19 cellular contexts compared by ENCODE assay signal in genomic region chr1:163295949-163296348, GRCh38. TPM values are rescaled to one million over a fixed set of nuclear protein-coding genes. Genes with fewer than 3 reads are reported as not detected.
A peak's percentile ranks its signal among the peaks of the same experiment; 100 is the strongest.
DNase-seq lines count a peak whose midpoint lies in the region; FAIRE-seq and TF ChIP-seq lines count a peak whose summit lies in the region.
"Had no signal": no experiment of that assay in that cellular context is flagged by ENCODE, and none has a peak within 500 bp of the region (broad histone marks: within the 10 kb centered on the region; RNA-seq: fewer than 3 reads in every experiment).

No MANE protein-coding gene starts in this region.

- no peaks in the 10 kb centered on the region for H3K4me1 ChIP-seq in GM23248 (ENCODE audit: insufficient read depth)
- no peaks in the 10 kb centered on the region for H3K4me1 ChIP-seq in astrocyte (ENCODE audit: insufficient read depth, low read length)
- H3K4me1 ChIP-seq in trophoblast cell (ENCODE audit: control insufficient read depth in 1 of 2, insufficient read depth in 2 of 2, low read length in 2 of 2): no peaks in the 10 kb centered on the region
- H3K4me1 ChIP-seq in HAP-1: peaks cover 23% of the 10 kb centered on the region

- no peak overlapping the region for H2AK5ac ChIP-seq in trophoblast cell (ENCODE audit: low read length)

- no peak overlapping the region for H2BK12ac ChIP-seq in trophoblast cell (ENCODE audit: low read length)

- no peak overlapping the region for H4K91ac ChIP-seq in trophoblast cell (ENCODE audit: low read depth, low read length)

- H3K14ac ChIP-seq in trophoblast cell (ENCODE audit: low read length): no peak overlapping the region

- no peak overlapping the region for H3K27ac Mint-ChIP-seq in astrocyte (ENCODE audit: unreplicated experiment)
- H3K27ac Mint-ChIP-seq: B cell; CD4-positive, alpha-beta T cell had no signal

- H3K9me3 ChIP-seq in GM23248 (ENCODE audit: low read depth): no peaks in the 10 kb centered on the region
- H3K9me3 ChIP-seq in astrocyte (ENCODE audit: insufficient read depth, low read depth, low read length): no peaks in the 10 kb centered on the region
- no peaks in the 10 kb centered on the region for H3K9me3 ChIP-seq in trophoblast cell (ENCODE audit: insufficient read depth, low read depth, low read length)
- no peaks in the 10 kb centered on the region for H3K9me3 ChIP-seq in HAP-1

- H3K9ac ChIP-seq in GM23248: no peak overlapping the region
- H3K9ac ChIP-seq in astrocyte (ENCODE audit: low read length): no peak overlapping the region
- no peak overlapping the region for H3K9ac ChIP-seq in trophoblast cell (ENCODE audit: low read length)

- H3K4me2 ChIP-seq in GM23248 (ENCODE audit: unreplicated experiment): no peak overlapping the region
- no peak overlapping the region for H3K4me2 ChIP-seq in astrocyte (ENCODE audit: low read length)
- no peak overlapping the region for H3K4me2 ChIP-seq in trophoblast cell (ENCODE audit: low read length)

- DNase-seq in AG09319 (ENCODE audit: extremely low read depth, low read depth): peak; percentile 3
- DNase-seq in GM23248: peak; percentile 4
- DNase-seq in astrocyte (ENCODE audit: low read depth): no peak
- DNase-seq in fibroblast of peridontal ligament (ENCODE audit: extremely low read depth): peak; percentile 28
- DNase-seq in SKM-1 (lab: John Stamatoyannopoulos, UW; ENCODE audit: unreplicated experiment): no peak
- no peak for DNase-seq in trophoblast cell
- no peak for DNase-seq in HAP-1 (ENCODE audit: low spot score in 2 of 2)
- DNase-seq in GM19239 (ENCODE audit: insufficient read length, low spot score): no peak
- DNase-seq: ACHN; C1 segment of cervical spinal cord; Calu3; CD4-positive, alpha-beta T cell; DMS79; EL had no signal

- no peak overlapping the region for H4K12ac ChIP-seq in trophoblast cell (ENCODE audit: low read depth, low read length)

- in situ Hi-C loops in GM23248 (cut with MboI): no loop called here
- in situ Hi-C loops in HAP-1 (cut with MboI; ENCODE audit: low sequenced_read_pairs): no loop called here

- H3K36me3 Mint-ChIP-seq in astrocyte (ENCODE audit: low read depth, unreplicated experiment): peaks cover 8% of the 10 kb centered on the region

- H4K8ac ChIP-seq in trophoblast cell (ENCODE audit: low read depth, low read length): no peak overlapping the region

- H3K18ac ChIP-seq in trophoblast cell (ENCODE audit: low read length): no peak overlapping the region

- TF ChIP-seq CTCF in AG09319 (IDR thresholded peaks at IDR 0.05; ENCODE audit: low read depth, low read length): no peak
- TF ChIP-seq CTCF in astrocyte (IDR thresholded peaks at IDR 0.05; ENCODE audit: insufficient read depth, low read depth, low read length): no peak

- peaks cover 4% of the 10 kb centered on the region for H3K9me3 Mint-ChIP-seq in astrocyte (ENCODE audit: unreplicated experiment)
- H3K9me3 Mint-ChIP-seq: CD4-positive, alpha-beta T cell had no signal

- no peak overlapping the region for H2BK5ac ChIP-seq in trophoblast cell (ENCODE audit: low read depth, low read length, poor library complexity)

- H3K4me3 ChIP-seq in GM23248: no peak overlapping the region
- H3K4me3 ChIP-seq in astrocyte (ENCODE audit: insufficient read depth, low read depth, low read length): no peak overlapping the region
- no peak overlapping the region for H3K4me3 ChIP-seq in trophoblast cell (ENCODE audit: low read depth, low read length)
- no peak overlapping the region for H3K4me3 ChIP-seq in HAP-1

- no peaks in the 10 kb centered on the region for H4K20me1 ChIP-seq in GM23248 (ENCODE audit: insufficient read depth)
- H4K20me1 ChIP-seq in astrocyte (ENCODE audit: insufficient read depth, low read length): no peaks in the 10 kb centered on the region

- no peak overlapping the region for H3K4ac ChIP-seq in trophoblast cell (ENCODE audit: low read depth, low read length)

- no peaks in the 10 kb centered on the region for H3K9me2 ChIP-seq in GM23248 (ENCODE audit: insufficient read depth)

- H3K79me1 ChIP-seq in trophoblast cell (ENCODE audit: low read length): no peaks in the 10 kb centered on the region

- no peak overlapping the region for H3K4me3 Mint-ChIP-seq in astrocyte (ENCODE audit: unreplicated experiment)
- H3K4me3 Mint-ChIP-seq: B cell; CD4-positive, alpha-beta T cell had no signal

- no peaks in the 10 kb centered on the region for H3K79me2 ChIP-seq in GM23248 (ENCODE audit: insufficient read depth)
- H3K79me2 ChIP-seq in astrocyte (ENCODE audit: insufficient read depth, low read length): no peaks in the 10 kb centered on the region
- H3K79me2 ChIP-seq in trophoblast cell (ENCODE audit: control insufficient read depth, insufficient read depth, low read length, poor library complexity): no peaks in the 10 kb centered on the region

- H2AFZ ChIP-seq in GM23248: no peak overlapping the region
- no peak overlapping the region for H2AFZ ChIP-seq in astrocyte (ENCODE audit: low read depth, low read length)
- no peak overlapping the region for H2AFZ ChIP-seq in trophoblast cell (ENCODE audit: insufficient read depth, low read length, poor library complexity)

- FAIRE-seq in astrocyte (lab: Jason Lieb, UNC) (peak; percentile 55), GM19239 (lab: Jason Lieb, UNC) (no peak)
- FAIRE-seq: G401.6, GM12891, H1, HTR-8/SVneo had no signal

- H2BK120ac ChIP-seq in trophoblast cell (ENCODE audit: insufficient read depth, low read length, poor library complexity): no peak overlapping the region

- H3K4me1 Mint-ChIP-seq in astrocyte (ENCODE audit: low read depth, unreplicated experiment): no peaks in the 10 kb centered on the region
- H3K4me1 Mint-ChIP-seq: B cell had no signal

- H3K23ac ChIP-seq in trophoblast cell (ENCODE audit: low read length): no peak overlapping the region

- H3K27me3 Mint-ChIP-seq in astrocyte (ENCODE audit: low read depth, unreplicated experiment): no peaks in the 10 kb centered on the region
- H3K27me3 Mint-ChIP-seq: B cell; CD4-positive, alpha-beta T cell had no signal

- H3K36me3 ChIP-seq in GM23248 (ENCODE audit: low read depth) (no peaks in the 10 kb centered on the region), astrocyte (ENCODE audit: insufficient read depth, low read length) (no peaks in the 10 kb centered on the region), trophoblast cell (ENCODE audit: control insufficient read depth in 1 of 2, insufficient read depth in 2 of 2, low read length in 2 of 2) (no peaks in the 10 kb centered on the region), HAP-1 (replicated peaks) (peaks cover 5% of the 10 kb centered on the region)

- no peak overlapping the region for H3K27ac ChIP-seq in GM23248
- no peak overlapping the region for H3K27ac ChIP-seq in astrocyte (ENCODE audit: low read depth, low read length)
- H3K27ac ChIP-seq in trophoblast cell (ENCODE audit: low read depth, low read length): no peak overlapping the region

- no peaks in the 10 kb centered on the region for H3F3A ChIP-seq in GM23248 (ENCODE audit: insufficient read depth)

- H3K27me3 ChIP-seq in GM23248 (replicated peaks; ENCODE audit: insufficient read depth) (no peaks in the 10 kb centered on the region), astrocyte (ENCODE audit: insufficient read depth, low read length) (no peaks in the 10 kb centered on the region), trophoblast cell (ENCODE audit: insufficient read depth, low read length) (no peaks in the 10 kb centered on the region), HAP-1 (ENCODE audit: low read depth) (no peaks in the 10 kb centered on the region)

- WGBS in GM23248 (ENCODE audit: low coverage in 1 of 2, low lambda C conversion rate in 2 of 2, missing lambda C conversion rate in 2 of 2), 2 experiments: 89 to 90% methylated on average over 2 of the region's 2 CpGs
- no CpG with 5 or more reads among the region's 2 CpGs for WGBS in trophoblast cell (ENCODE audit: extremely low coverage, insufficient coverage, insufficient read length)

RNA-seq across cellular contexts. Expression of gene NUF2, which starts 25.8 kb away (rescaled TPM):
- total RNA-seq in GM23248 (2014; rRNA removed; shearing (Covaris generic)): 4.9 and 11.8 TPM in 2 replicates
- polyA plus RNA-seq in GM23248 (2016; fragmentation: Nextera tagmentation; extraction: Ambion mirVana): 11.1 and 13.5 TPM in 2 replicates
- 2.2 and 2.4 TPM in 2 replicates for total RNA-seq in astrocyte
- polyA plus RNA-seq in trophoblast cell (2013): 25.0 and 25.4 TPM in 2 replicates

Comparison
In these comparisons a context has a peak if more than half of its experiments do, and no peak if none do; other contexts are left out.
1. DNase-seq: peak in AG09319 (single experiment), GM23248 (single experiment) and fibroblast of peridontal ligament (single experiment); none in astrocyte (single experiment), SKM-1 (single experiment), trophoblast cell (0 of 2), HAP-1 (0 of 2) and GM19239 (single experiment).